Comparison of ENCODE assay signal across 9 cellular contexts in the genomic region with DNA sequence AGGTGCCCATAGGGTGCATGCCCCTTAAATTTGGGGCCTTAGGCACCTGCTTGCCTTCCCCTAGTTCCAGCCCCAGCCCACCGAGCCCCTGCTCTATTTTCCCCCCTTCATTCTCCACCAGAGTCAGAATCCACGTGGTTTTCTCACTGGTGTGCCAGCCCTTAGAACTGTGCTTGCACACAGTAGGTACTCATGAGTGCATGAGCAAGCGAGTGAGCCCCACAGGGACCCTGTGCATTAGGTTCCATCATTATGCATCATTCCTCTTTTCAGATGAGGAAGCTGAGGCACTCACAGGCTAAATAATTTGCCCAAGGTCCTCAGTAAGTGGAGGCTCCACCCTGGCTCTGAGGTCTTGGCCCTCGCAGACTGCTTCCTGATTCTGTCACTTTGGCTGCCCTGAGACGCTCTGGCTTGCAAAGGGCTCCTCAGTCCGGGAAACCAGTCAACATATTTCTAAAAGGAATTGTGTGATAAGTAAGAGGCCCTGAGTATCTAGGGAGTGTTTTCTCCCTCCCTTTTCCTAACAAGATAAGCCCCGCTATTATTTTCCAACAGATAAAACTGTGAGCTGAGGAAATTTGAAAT.
DNase-seq lines count a peak whose midpoint lies in the region; ATAC-seq, FAIRE-seq and TF ChIP-seq lines count a peak whose summit lies in the region.
"Had no signal": no experiment of that assay in that cellular context is flagged by ENCODE, and none has a peak within 500 bp of the region (broad histone marks: within the 10 kb centered on the region; RNA-seq: fewer than 3 reads in every experiment).

No MANE protein-coding gene starts in this region.

- intact Hi-C loops in Caco-2 (cut with micrococcal nuclease; ENCODE audit: unreplicated experiment), result loop anchor here (5.0 kb wide), 1 partner anchor 79 kb away; a partner anchor contains a TSS

- no peak overlapping the region for H3K9ac ChIP-seq in parathyroid adenoma

- no peaks in the 10 kb centered on the region; the same call in 1 of the 2 replicates for H3K36me3 ChIP-seq in Caco-2 (ENCODE audit: control insufficient read depth, insufficient read depth, low read length)
- no peaks in the 10 kb centered on the region for H3K36me3 ChIP-seq in parathyroid adenoma (ENCODE audit: control insufficient read depth, insufficient read depth, low read length)

- no peaks in the 10 kb centered on the region for H3K27me3 Mint-ChIP-seq in Caco-2 (ENCODE audit: insufficient read depth, unreplicated experiment)

- H3K36me3 Mint-ChIP-seq in Caco-2 (ENCODE audit: insufficient read depth, unreplicated experiment), result peaks cover 16% of the 10 kb centered on the region

- H3K4me3 Mint-ChIP-seq in Caco-2 (ENCODE audit: unreplicated experiment), result no peak overlapping the region

- peak overlapping the region; percentile 85 for H2AFZ ChIP-seq in parathyroid adenoma

- H3K9me3 Mint-ChIP-seq in Caco-2 (ENCODE audit: unreplicated experiment), result peaks cover 22% of the 10 kb centered on the region

- H3K27ac ChIP-seq in parathyroid adenoma, result peak overlapping the region; percentile 87

- H3K4me1 ChIP-seq in Caco-2 (peaks cover 33% of the 10 kb centered on the region), parathyroid adenoma (peaks cover 28% of the 10 kb centered on the region)

- DNase-seq in Caco-2, result no peak
- DNase-seq in fibroblast of mammary gland (ENCODE audit: low read depth), result peak; percentile 83
- no peak for DNase-seq in D721Med (ENCODE audit: insufficient read length, low spot score)
- no peak for DNase-seq in hepatic stellate cell (ENCODE audit: low spot score)
- no peak for DNase-seq in NCI-H146 (lab: John Stamatoyannopoulos, UW)

- H3K79me2 ChIP-seq in parathyroid adenoma, result no peaks in the 10 kb centered on the region

- peak overlapping the region; percentile 2 for H3K4me2 ChIP-seq in parathyroid adenoma (ENCODE audit: low read length)

- TF ChIP-seq CTCF in Caco-2 (IDR thresholded peaks at IDR 0.05; ENCODE audit: insufficient read depth in 1 of 2, low read depth in 1 of 2, low read length in 1 of 2, severe bottlenecking in 1 of 2, unreplicated experiment in 1 of 2), result no peak
- no peak for TF ChIP-seq CTCF in fibroblast of mammary gland (conservative IDR thresholded peaks at IDR 0.05; ENCODE audit: control insufficient read depth, insufficient read depth, low read depth, low read length)
- TF ChIP-seq CTCF in parathyroid adenoma (IDR thresholded peaks at IDR 0.05), result no peak
- TF ChIP-seq CTCF in D721Med (IDR thresholded peaks at IDR 0.05; ENCODE audit: insufficient read depth, missing control alignments), result no peak

- no peak for FAIRE-seq in D721Med (lab: Jason Lieb, UNC)
- FAIRE-seq: endometrium had no signal

- H3K4me1 Mint-ChIP-seq in Caco-2 (ENCODE audit: low read depth, unreplicated experiment), result peaks cover 36% of the 10 kb centered on the region

- BruUV-seq in Caco-2 (replicated peaks; lab: Mats Ljungman, UMichigan), result no TSS peak

- H3K4me3 ChIP-seq in Caco-2 (ENCODE audit: low read depth, low read length), result no peak overlapping the region
- H3K4me3 ChIP-seq in fibroblast of mammary gland (ENCODE audit: control insufficient read depth, low read depth, low read length), result no peak overlapping the region
- no peak overlapping the region for H3K4me3 ChIP-seq in parathyroid adenoma (ENCODE audit: low read depth, low read length)

- POLR2A ChIA-PET in Caco-2 (lab: Charles Lee), result no interaction called here

- no peaks in the 10 kb centered on the region for H3K27me3 ChIP-seq in Caco-2 (replicated peaks; ENCODE audit: control insufficient read depth, insufficient read depth, low read length)
- no peaks in the 10 kb centered on the region for H3K27me3 ChIP-seq in parathyroid adenoma (ENCODE audit: control insufficient read depth, insufficient read depth, low read length)

- H3K27ac Mint-ChIP-seq in Caco-2 (ENCODE audit: unreplicated experiment), result peak overlapping the region; percentile 69

- CTCF ChIA-PET in Caco-2 (lab: Charles Lee), result interaction anchor here (1.0 kb wide), 1 partner anchor 43 kb away, joined by 4 read pairs; no protein-coding TSS in a partner anchor

- peak; percentile 51 for ATAC-seq in SK-N-SH treated with all-trans-retinoic acid at 6 μM for 48 hours
- ATAC-seq in HG03045 (IDR thresholded peaks at IDR 0.05; ENCODE audit: unreplicated experiment), result no peak

- peaks cover 5% of the 10 kb centered on the region; the same call in 1 of the 2 replicates for H3K9me3 ChIP-seq in Caco-2
- no peaks in the 10 kb centered on the region for H3K9me3 ChIP-seq in parathyroid adenoma (ENCODE audit: control insufficient read depth, low read length)

TF ChIP-seq in SK-N-SH treated with all-trans-retinoic acid at 6 μM for 48 hours, 23 proteins besides CTCF, POLR2A, EP300 and RAD21:
- no peak for TF ChIP-seq ZFP30 (CRISPR knock-in tag; IDR thresholded peaks at IDR 0.05)
- TF ChIP-seq ISL1 (CRISPR knock-in tag; IDR thresholded peaks at IDR 0.05), result no peak
